Comparison of ENCODE assay signal across 14 cellular contexts in genomic region chr16:50585331-50585776, GRCh38. TPM values are rescaled to one million over a fixed set of nuclear protein-coding genes. Genes with fewer than 3 reads are reported as not detected.
DNase-seq lines count a peak whose midpoint lies in the region; ATAC-seq and TF ChIP-seq lines count a peak whose summit lies in the region.
"Had no signal": no experiment of that assay in that cellular context is flagged by ENCODE, and none has a peak within 500 bp of the region (broad histone marks: within the 10 kb centered on the region; RNA-seq: fewer than 3 reads in every experiment).

No MANE protein-coding gene starts in this region.

- H3K27ac ChIP-seq in ascending aorta (peak overlapping the region; percentile 84 to 86), neural progenitor cell (no peak overlapping the region), transverse colon (peak overlapping the region; percentile 67 to 84 (median 76))

- peaks cover 24 to 53% of the 10 kb centered on the region in 2 donors for H3K4me1 ChIP-seq in ascending aorta
- peaks cover 11% of the 10 kb centered on the region for H3K4me1 ChIP-seq in neural progenitor cell
- peaks cover 0 to 13% (median 10%) of the 10 kb centered on the region in 4 donors for H3K4me1 ChIP-seq in transverse colon

- H3K9me3 Mint-ChIP-seq in neural progenitor cell, result no peaks in the 10 kb centered on the region

- H3K9ac ChIP-seq in neural progenitor cell, result no peak overlapping the region

- no peaks in the 10 kb centered on the region for H3K9me3 ChIP-seq in ascending aorta
- no peaks in the 10 kb centered on the region for H3K9me3 ChIP-seq in neural progenitor cell (ENCODE audit: low read depth)
- no peaks in the 10 kb centered on the region for H3K9me3 ChIP-seq in transverse colon

- peak overlapping the region; percentile 53 for H3K27ac Mint-ChIP-seq in neural progenitor cell

- H3K36me3 Mint-ChIP-seq in neural progenitor cell, result peaks cover 18% of the 10 kb centered on the region
- H3K36me3 Mint-ChIP-seq: CD4-positive, CD25-positive, alpha-beta regulatory T cell had no signal

- TF ChIP-seq CTCF in ascending aorta (IDR thresholded peaks at IDR 0.05) (no peak), neural progenitor cell (IDR thresholded peaks at IDR 0.05) (no peak), transverse colon (IDR thresholded peaks at IDR 0.05) (no peak)

- H3K4me1 Mint-ChIP-seq in neural progenitor cell, result peaks cover 32% of the 10 kb centered on the region

- TF ChIP-seq EP300 in transverse colon (IDR thresholded peaks at IDR 0.05; ENCODE audit: low read depth), result no peak

- WGBS in transverse colon (ENCODE audit: low coverage in 1 of 2), 2 donors, result 57% methylated on average over 16 of the region's 16 CpGs; no CpG with 5 or more reads in 1 of the 2 donors

- no peak overlapping the region for H2AFZ ChIP-seq in neural progenitor cell (replicated peaks)

- H3K79me2 ChIP-seq in neural progenitor cell (ENCODE audit: low read depth), result no peaks in the 10 kb centered on the region

- in situ Hi-C loops in transverse colon (cut with MboI; ENCODE audit: low pct_ligation_motif_present in 1 of 4, low pct_unique_long_range_greater_than_20kb in 1 of 4, low sequenced_read_pairs in 3 of 4), result no loop called here

- intact Hi-C loops in ascending aorta (cut with DNase I), result loop anchor here (2.0 kb wide), 1 partner anchor 37 kb away; the partner anchor contains the start of gene NKD1
- intact Hi-C loops in left ventricle myocardium superior (cut with micrococcal nuclease), result no loop called here
- intact Hi-C loops in transverse colon (cut with DNase I; ENCODE audit: low total_unique reads), result no loop called here

- TF ChIP-seq POLR2A in transverse colon (IDR thresholded peaks at IDR 0.05), result no peak

- H4K20me1 ChIP-seq in neural progenitor cell (ENCODE audit: low read depth), result peaks cover 3% of the 10 kb centered on the region

- H3K4me2 ChIP-seq in neural progenitor cell, result no peak overlapping the region

- H3K36me3 ChIP-seq in ascending aorta (no peaks in the 10 kb centered on the region), neural progenitor cell (no peaks in the 10 kb centered on the region), transverse colon (no peaks in the 10 kb centered on the region)

- peak in 1 of 2 donors; percentile 93 for DNase-seq in ascending aorta (ENCODE audit: low spot score in 2 of 2)
- peak; percentile 80 for DNase-seq in left ventricle myocardium superior
- DNase-seq in neural progenitor cell (ENCODE audit: low spot score), result no peak
- DNase-seq in transverse colon, result peak; percentile 63
- no peak for DNase-seq in NCI-H226
- DNase-seq in NCI-H82 (lab: John Stamatoyannopoulos, UW), result no peak
- no peak for DNase-seq in ecto neural progenitor cell (ENCODE audit: low spot score)
- DNase-seq: activated CD4-positive, CD25-positive, alpha-beta regulatory T cell; activated T-cell treated with anti-CD3 and anti-CD28 coated beads for 4 hours; CD4-positive, CD25-positive, alpha-beta regulatory T cell; naive B cell; NCI-H146; NCI-H774 had no signal

- H3K27me3 ChIP-seq in ascending aorta (no peaks in the 10 kb centered on the region), neural progenitor cell (peaks cover 22% of the 10 kb centered on the region), transverse colon (no peaks in the 10 kb centered on the region)

- ATAC-seq in left ventricle myocardium superior, result peak; percentile 91
- ATAC-seq in GM21447 (IDR thresholded peaks at IDR 0.05; ENCODE audit: unreplicated experiment), result no peak

- H3F3A ChIP-seq in neural progenitor cell (ENCODE audit: low read depth), result peaks cover 8% of the 10 kb centered on the region

- H3K4me3 Mint-ChIP-seq in neural progenitor cell, result no peak overlapping the region
- H3K4me3 Mint-ChIP-seq: CD4-positive, CD25-positive, alpha-beta regulatory T cell; naive B cell had no signal

- H3K27me3 Mint-ChIP-seq in neural progenitor cell (ENCODE audit: insufficient read depth, low read depth), result no peaks in the 10 kb centered on the region
- H3K27me3 Mint-ChIP-seq: CD4-positive, CD25-positive, alpha-beta regulatory T cell; naive B cell had no signal

- H3K4me3 ChIP-seq in ascending aorta (peak overlapping the region; percentile 0 to 28), neural progenitor cell (no peak overlapping the region), transverse colon (no peak overlapping the region)

RNA-seq across cellular contexts. Expression of gene NKD1, which starts 37.2 kb away (rescaled TPM):
- total RNA-seq in ascending aorta (33.2 TPM), left ventricle myocardium superior (0.59 TPM), neural progenitor cell (ENCODE audit: low replicate concordance) (3.3 and 5.3 TPM in 2 replicates), transverse colon (10 to 100 TPM in 1 of 4 donors, 1 to 10 TPM in 3; 1.7 to 98.1 (median 2.5) TPM)

Comparison
In these comparisons a context has a peak if more than half of its experiments do, and no peak if none do; other contexts are left out.
1. DNase-seq: peak in left ventricle myocardium superior (single experiment) and transverse colon (single experiment); none in neural progenitor cell (single experiment), NCI-H226 (single experiment), NCI-H82 (single experiment) and ecto neural progenitor cell (single experiment).
2. H3K4me3 ChIP-seq: peak in ascending aorta (2 of 2); none in neural progenitor cell (single experiment) and transverse colon (0 of 4).